In the genomic region with DNA sequence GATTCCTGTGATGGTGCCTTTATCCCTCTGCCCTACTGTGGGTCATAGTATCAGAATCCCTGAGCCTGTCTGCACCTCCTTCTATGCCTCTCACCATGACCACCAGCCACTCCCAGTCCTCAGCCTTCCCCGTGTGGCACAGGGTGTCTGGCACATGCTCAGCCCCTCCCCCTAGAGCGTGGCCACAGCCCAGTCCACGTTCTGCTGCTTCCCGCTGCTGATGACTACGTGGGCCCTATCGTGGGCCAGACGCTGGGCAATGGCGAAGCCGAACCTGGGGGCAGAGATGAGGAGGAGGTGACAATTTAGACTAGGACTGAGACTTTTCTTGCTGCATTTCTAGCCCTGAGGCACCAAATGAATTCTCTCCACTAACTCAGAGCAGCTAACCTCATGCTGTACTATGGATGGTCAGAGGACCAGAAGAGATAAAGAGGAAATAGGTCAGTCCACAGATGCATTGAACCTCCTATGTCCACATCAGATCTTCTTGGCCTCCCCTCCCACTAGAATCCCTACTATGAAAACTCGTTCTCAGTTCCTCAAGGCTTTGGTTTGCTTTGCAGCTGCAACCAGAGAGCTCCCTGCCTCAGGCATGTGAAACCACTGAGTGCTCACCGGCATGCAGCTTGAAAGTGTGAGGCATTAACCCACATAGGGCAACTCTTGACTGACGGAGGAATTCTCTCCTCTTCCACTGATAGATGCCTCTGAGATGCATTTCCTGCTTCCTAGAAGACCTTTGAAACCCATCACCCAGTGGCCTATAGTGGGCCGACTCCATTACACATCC, we compare ENCODE assay signal across 30 cellular contexts.
DNase-seq lines count a peak whose midpoint lies in the region; ATAC-seq, FAIRE-seq and TF ChIP-seq lines count a peak whose summit lies in the region.
"Had no signal": no experiment of that assay in that cellular context is flagged by ENCODE, and none has a peak within 500 bp of the region (broad histone marks: within the 10 kb centered on the region; RNA-seq: fewer than 3 reads in every experiment).

No MANE protein-coding gene starts in this region.

- H3K9me3 ChIP-seq in H1 (ENCODE audit: insufficient read depth in 2 of 2, low read depth in 1 of 2, low read length in 1 of 2): peaks cover 52 to 59% of the 10 kb centered on the region in 2 experiments
- H3K9me3 ChIP-seq in tibial nerve: no peaks in the 10 kb centered on the region
- H3K9me3 ChIP-seq: HAP-1, neutrophil, SK-N-SH had no signal

- no peak overlapping the region for H2BK12ac ChIP-seq in H1 (ENCODE audit: low read depth, low read length)

- H3K4me3 ChIP-seq in H1 (ENCODE audit: extremely low read depth in 1 of 4, insufficient read depth in 2 of 4, low read depth in 3 of 4, low read length in 4 of 4): no peak overlapping the region
- H3K4me3 ChIP-seq in tibial nerve: no peak overlapping the region
- H3K4me3 ChIP-seq: HAP-1 had no signal

- FAIRE-seq in H1 (lab: Jason Lieb, UNC): no peak
- FAIRE-seq: D721Med, HTR-8/SVneo had no signal

- CTCF ChIA-PET in H1 (lab: Charles Lee; ENCODE audit: partially characterized antibody) (interaction anchor here (1.0 kb wide), 1 partner anchor 11 kb away, joined by 3 read pairs; no protein-coding TSS in a partner anchor), Calu3 (lab: Charles Lee) (no interaction called here)

- H2BK120ac ChIP-seq in H1 (replicated peaks; ENCODE audit: low read depth, low read length): no peak overlapping the region

- H3K4me2 ChIP-seq in H1 (ENCODE audit: insufficient read depth in 1 of 2, low read depth in 2 of 2, low read length in 2 of 2): no peak overlapping the region
- H3K4me2 ChIP-seq: SK-N-SH had no signal

- H3K14ac ChIP-seq in H1 (ENCODE audit: insufficient read length): no peak overlapping the region

- no peak overlapping the region for H2BK20ac ChIP-seq in H1 (ENCODE audit: low read length)

- H2AK5ac ChIP-seq in H1 (ENCODE audit: low read depth, low read length): no peak overlapping the region

- no peak overlapping the region for H3K9ac ChIP-seq in H1 (replicated peaks in 1 of 4; ENCODE audit: extremely low read depth in 1 of 4, low read depth in 3 of 4, low read length in 3 of 4)
- H3K9ac ChIP-seq: SK-N-SH had no signal

- no peaks in the 10 kb centered on the region for H3K9me3 Mint-ChIP-seq in Calu3 (ENCODE audit: low read depth, unreplicated experiment)
- H3K9me3 Mint-ChIP-seq: activated CD4-positive, alpha-beta memory T cell treated with anti-CD3 and anti-CD28 coated beads for 36 hours; activated T-cell treated with anti-CD3 and anti-CD28 coated beads, Interleukin-2, amount 50 U/mL, for 72 hours; stimulated activated effector memory CD8-positive, alpha-beta T cell treated with anti-CD3 and anti-CD28 coated beads, Interleukin-12 subunit alpha, Interleukin-12 subunit beta, amount 100 ng/mL, for 72 hours; type B pancreatic cell had no signal

- H3K27ac Mint-ChIP-seq in Calu3 (ENCODE audit: unreplicated experiment): no peak overlapping the region
- H3K27ac Mint-ChIP-seq: activated CD4-positive, alpha-beta memory T cell treated with anti-CD3 and anti-CD28 coated beads for 36 hours; activated T-cell treated with anti-CD3 and anti-CD28 coated beads, Interleukin-2, amount 50 U/mL, for 72 hours; progenitor cell of endocrine pancreas; stimulated activated effector memory CD8-positive, alpha-beta T cell treated with anti-CD3 and anti-CD28 coated beads, Interleukin-12 subunit alpha, Interleukin-12 subunit beta, amount 100 ng/mL, for 72 hours; T-helper 17 cell; type B pancreatic cell had no signal

- H3K4ac ChIP-seq in H1 (replicated peaks; ENCODE audit: insufficient read length, low read depth, low read length): no peak overlapping the region

- no peak for ATAC-seq in GM18505 (IDR thresholded peaks at IDR 0.05; ENCODE audit: unreplicated experiment)
- ATAC-seq: activated T-cell treated with anti-CD3 and anti-CD28 coated beads, Interleukin-2, amount 50 U/mL, for 72 hours; left lobe of liver; T-helper 17 cell had no signal

- H3K27ac ChIP-seq in H1 (ENCODE audit: low read depth, low read length) (no peak overlapping the region), tibial nerve (no peak overlapping the region)
- H3K27ac ChIP-seq: neutrophil had no signal

- no peak overlapping the region for H3K23ac ChIP-seq in H1 (ENCODE audit: insufficient read length)

- intact Hi-C loops in Calu3 (cut with micrococcal nuclease; ENCODE audit: unreplicated experiment): no loop called here

- no peak overlapping the region for H3K4me3 Mint-ChIP-seq in Calu3 (ENCODE audit: low read depth, unreplicated experiment)
- H3K4me3 Mint-ChIP-seq: activated CD4-positive, alpha-beta memory T cell treated with anti-CD3 and anti-CD28 coated beads for 36 hours; activated T-cell treated with anti-CD3 and anti-CD28 coated beads, Interleukin-2, amount 50 U/mL, for 72 hours; CD4-positive, CD25-positive, alpha-beta regulatory T cell; stimulated activated effector memory CD8-positive, alpha-beta T cell treated with anti-CD3 and anti-CD28 coated beads, Interleukin-12 subunit alpha, Interleukin-12 subunit beta, amount 100 ng/mL, for 72 hours; T-helper 17 cell; type B pancreatic cell had no signal

- no peak overlapping the region for H4K91ac ChIP-seq in H1 (replicated peaks; ENCODE audit: insufficient read length, low read length)

- DNase-seq in HK-2 (ENCODE audit: unreplicated experiment) (peak; percentile 4), NOMO-1 (lab: John Stamatoyannopoulos, UW; ENCODE audit: unreplicated experiment in 2 of 2) (peak; percentile 2 to 11), H1 (ENCODE audit: low read depth in 1 of 2, low spot score in 2 of 2) (no peak), renal cortical epithelial cell (ENCODE audit: low read depth) (peak; percentile 24), tibial nerve (ENCODE audit: low spot score in 2 of 2) (no peak), Calu3 (no peak)
- DNase-seq: activated CD4-positive, alpha-beta memory T cell treated with anti-CD3 and anti-CD28 coated beads for 36 hours; activated CD4-positive, alpha-beta T cell treated with anti-CD3 and anti-CD28 coated beads for 1 hour; activated T-cell treated with anti-CD3 and anti-CD28 coated beads, Interleukin-2, amount 50 U/mL, for 72 hours; CD4-positive, CD25-positive, alpha-beta regulatory T cell; central memory CD4-positive, alpha-beta T cell; erythroblast; glutamatergic neuron; KBM-7; mesendoderm; NCI-H1417; NCI-H2029 treated with DMSO at 0.1 percent for 48 hours; NCI-H2227 treated with DMSO at 0.1 percent for 48 hours; SK-N-SH; stimulated activated CD4-positive, alpha-beta T cell treated with anti-CD3 and anti-CD28 coated beads, Interleukin-4, amount 100 ng/mL, for 24 hours; T-helper 17 cell had no signal

- H3K27me3 ChIP-seq in H1 (replicated peaks in 1 of 4; ENCODE audit: control insufficient read depth in 3 of 4, extremely low read depth in 1 of 4, insufficient read depth in 3 of 4, low read length in 3 of 4) (no peaks in the 10 kb centered on the region; a peak in 1 of 7 replicates), tibial nerve (no peaks in the 10 kb centered on the region)
- H3K27me3 ChIP-seq: neutrophil had no signal

- no peaks in the 10 kb centered on the region for H3K36me3 Mint-ChIP-seq in Calu3 (ENCODE audit: insufficient read depth, unreplicated experiment)
- H3K36me3 Mint-ChIP-seq: activated CD4-positive, alpha-beta memory T cell treated with anti-CD3 and anti-CD28 coated beads for 36 hours; CD4-positive, CD25-positive, alpha-beta regulatory T cell; stimulated activated effector memory CD8-positive, alpha-beta T cell treated with anti-CD3 and anti-CD28 coated beads, Interleukin-12 subunit alpha, Interleukin-12 subunit beta, amount 100 ng/mL, for 72 hours; type B pancreatic cell had no signal

- H2BK15ac ChIP-seq in H1 (ENCODE audit: low read length): no peak overlapping the region

- H3K18ac ChIP-seq in H1 (ENCODE audit: extremely low read depth, low read length): no peak overlapping the region

- 61% methylated on average over 13 of the region's 13 CpGs; no CpG with 5 or more reads in 1 of the 2 experiments for WGBS in H1 (ENCODE audit: extremely low coverage in 1 of 2, insufficient coverage in 1 of 2, insufficient read length in 1 of 2, insufficient replicate concordance in 2 of 2, low coverage in 1 of 2, low lambda C conversion rate in 2 of 2, missing lambda C conversion rate in 1 of 2), 2 experiments
- WGBS in tibial nerve, 2 donors: 84 to 86% methylated on average over 13 of the region's 13 CpGs

- 0 out of 2 replicates have a peak overlapping the region, but pooled peaks have one; percentile 3 for H2BK5ac ChIP-seq in H1 (ENCODE audit: low read depth, low read length)

- H3K23me2 ChIP-seq in H1 (ENCODE audit: low read depth, low read length): no peaks in the 10 kb centered on the region

- no peaks in the 10 kb centered on the region for H4K20me1 ChIP-seq in H1 (replicated peaks in 1 of 2; ENCODE audit: control insufficient read depth in 1 of 2, insufficient read depth in 2 of 2, low read length in 2 of 2)

- H3K4me1 ChIP-seq in H1 (replicated peaks in 1 of 4; ENCODE audit: control insufficient read depth in 3 of 4, insufficient read depth in 4 of 4, low read length in 3 of 4): no peaks in the 10 kb centered on the region
- H3K4me1 ChIP-seq in tibial nerve: peaks cover 0 to 27% (median 4%) of the 10 kb centered on the region in 4 donors
- H3K4me1 ChIP-seq: HAP-1 had no signal

- no peaks in the 10 kb centered on the region for H3K27me3 Mint-ChIP-seq in Calu3 (ENCODE audit: unreplicated experiment)
- H3K27me3 Mint-ChIP-seq: progenitor cell of endocrine pancreas, type B pancreatic cell had no signal

- H3K79me2 ChIP-seq in H1 (ENCODE audit: control insufficient read depth in 1 of 2, insufficient read depth in 2 of 2, low read length in 2 of 2): no peaks in the 10 kb centered on the region

- H2AFZ ChIP-seq in H1 (ENCODE audit: low read length): no peak overlapping the region

- no peak overlapping the region for H4K5ac ChIP-seq in H1 (ENCODE audit: insufficient read length, low read depth, low read length)

- no peaks in the 10 kb centered on the region; the same call in 1 of the 2 replicates for H3K79me1 ChIP-seq in H1 (ENCODE audit: low read depth, low read length)

- TF ChIP-seq EP300 in H1 (IDR thresholded peaks at IDR 0.05; ENCODE audit: borderline replicate concordance in 1 of 2, low read depth in 2 of 2, low read length in 2 of 2) (no peak), tibial nerve (IDR thresholded peaks at IDR 0.05) (no peak)

- POLR2A ChIA-PET in H1 (lab: Charles Lee; ENCODE audit: partially characterized antibody): no interaction called here

- no peak for TF ChIP-seq POLR2A in H1 (IDR thresholded peaks at IDR 0.05; ENCODE audit: control extremely low read depth in 1 of 2, low read depth in 2 of 2, low read length in 2 of 2)
- TF ChIP-seq POLR2A in tibial nerve (IDR thresholded peaks at IDR 0.05): no peak
- no peak for TF ChIP-seq POLR2A in GM18505 (IDR thresholded peaks at IDR 0.05; ENCODE audit: borderline replicate concordance, extremely low read depth, insufficient read depth, insufficient read length)

- no peak for TF ChIP-seq RAD21 in H1 (IDR thresholded peaks at IDR 0.05 in 1 of 2, conservative IDR thresholded peaks at IDR 0.05 in 1 of 2; ENCODE audit: low read depth in 2 of 2, low read length in 2 of 2)

- H3K56ac ChIP-seq in H1 (replicated peaks; ENCODE audit: insufficient read length, low read depth, low read length): no peak overlapping the region

- BruUV-seq in Calu3 (replicated peaks; lab: Mats Ljungman, UMichigan): no TSS peak

- H4K8ac ChIP-seq in H1 (ENCODE audit: extremely low read depth, insufficient read depth, low read length): no peak overlapping the region

- H3K4me1 Mint-ChIP-seq in Calu3 (ENCODE audit: low read depth, unreplicated experiment): no peaks in the 10 kb centered on the region
- H3K4me1 Mint-ChIP-seq: CD4-positive, CD25-positive, alpha-beta regulatory T cell; stimulated activated effector memory CD8-positive, alpha-beta T cell treated with anti-CD3 and anti-CD28 coated beads, Interleukin-12 subunit alpha, Interleukin-12 subunit beta, amount 100 ng/mL, for 72 hours; T-helper 17 cell had no signal

- TF ChIP-seq CTCF in H1 (IDR thresholded peaks at IDR 0.05; ENCODE audit: control extremely low read depth in 1 of 3, insufficient read depth in 1 of 3, low read depth in 1 of 3, low read length in 3 of 3) (no peak), tibial nerve (IDR thresholded peaks at IDR 0.05) (no peak), Calu3 (IDR thresholded peaks at IDR 0.05; ENCODE audit: unreplicated experiment) (no peak)

- no peaks in the 10 kb centered on the region for H3K36me3 ChIP-seq in H1 (ENCODE audit: control insufficient read depth in 2 of 4, insufficient read depth in 4 of 4, low read length in 3 of 4)
- H3K36me3 ChIP-seq in tibial nerve: no peaks in the 10 kb centered on the region
- H3K36me3 ChIP-seq: HAP-1, neutrophil had no signal

Comparison
In these comparisons a context has a peak if more than half of its experiments do, and no peak if none do; other contexts are left out.
1. DNase-seq: peak in HK-2 (single experiment), NOMO-1 (2 of 2) and renal cortical epithelial cell (single experiment); none in H1 (0 of 2), tibial nerve (0 of 2) and Calu3 (single experiment).